In genomic region chr17:10699861-10700260, GRCh38 we compare ENCODE assay signal across 12 cellular contexts. TPM values are rescaled to one million over a fixed set of nuclear protein-coding genes. Genes with fewer than 3 reads are reported as not detected.
DNase-seq lines count a peak whose midpoint lies in the region; ATAC-seq and TF ChIP-seq lines count a peak whose summit lies in the region.
"Had no signal": no experiment of that assay in that cellular context is flagged by ENCODE, and none has a peak within 500 bp of the region (broad histone marks: within the 10 kb centered on the region; RNA-seq: fewer than 3 reads in every experiment).

No MANE protein-coding gene starts in this region.

- H3K27ac ChIP-seq in OCI-LY1 (ENCODE audit: low read depth, low read length, poor library complexity, severe bottlenecking) (peak overlapping the region; percentile 19), osteoblast (ENCODE audit: low read depth, low read length) (no peak overlapping the region), A673 (ENCODE audit: low read depth, low read length, poor library complexity, severe bottlenecking) (no peak overlapping the region)
- H3K27ac ChIP-seq: SJCRH30 had no signal

- TF ChIP-seq CTCF in OCI-LY1 (IDR thresholded peaks at IDR 0.05; ENCODE audit: low read length) = no peak
- no peak for TF ChIP-seq CTCF in cardiac fibroblast (IDR thresholded peaks at IDR 0.05; ENCODE audit: low read depth, low read length)
- no peak for TF ChIP-seq CTCF in osteoblast (IDR thresholded peaks at IDR 0.05; ENCODE audit: extremely low read depth, low read depth, low read length)
- TF ChIP-seq CTCF in A673 (conservative IDR thresholded peaks at IDR 0.05; ENCODE audit: low read depth, low read length) = no peak

- H3K9me3 Mint-ChIP-seq in activated CD4-positive, alpha-beta T cell treated with anti-CD3 and anti-CD28 coated beads for 36 hours (ENCODE audit: low read depth) = no peaks in the 10 kb centered on the region

- no peaks in the 10 kb centered on the region for H3F3A ChIP-seq in OCI-LY1 (ENCODE audit: insufficient read depth, low read length)

- H3K9me3 ChIP-seq in OCI-LY1 (ENCODE audit: low read length) = no peaks in the 10 kb centered on the region
- H3K9me3 ChIP-seq in osteoblast (ENCODE audit: low read depth, low read length) = no peaks in the 10 kb centered on the region
- no peaks in the 10 kb centered on the region for H3K9me3 ChIP-seq in A673 (ENCODE audit: low read depth, low read length, poor library complexity, severe bottlenecking)
- H3K9me3 ChIP-seq: SJCRH30 had no signal

- H3K4me3 ChIP-seq in OCI-LY1 (ENCODE audit: low read depth, low read length, poor library complexity, severe bottlenecking) = no peak overlapping the region
- H3K4me3 ChIP-seq in cardiac fibroblast (replicated peaks in 1 of 2; ENCODE audit: low read depth in 2 of 2, low read length in 2 of 2) = no peak overlapping the region
- H3K4me3 ChIP-seq in osteoblast (ENCODE audit: insufficient read depth, low read length) = no peak overlapping the region
- no peak overlapping the region for H3K4me3 ChIP-seq in A673 (ENCODE audit: low read depth, low read length, poor library complexity, severe bottlenecking)
- H3K4me3 ChIP-seq: SJCRH30 had no signal

- peaks cover 11% of the 10 kb centered on the region for H3K36me3 ChIP-seq in OCI-LY1 (ENCODE audit: insufficient read depth, low read length)
- H3K36me3 ChIP-seq in osteoblast (ENCODE audit: insufficient read depth, low read length) = peaks cover 8% of the 10 kb centered on the region
- H3K36me3 ChIP-seq in A673 (ENCODE audit: insufficient read depth, low read length, poor library complexity, severe bottlenecking) = peaks cover 8% of the 10 kb centered on the region

- no peak overlapping the region for H3K9ac ChIP-seq in OCI-LY1 (ENCODE audit: low read length)

- peak; percentile 12 for DNase-seq in activated CD4-positive, alpha-beta T cell treated with anti-CD3 and anti-CD28 coated beads for 36 hours
- DNase-seq in activated CD4-positive, alpha-beta T cell treated with anti-CD3 and anti-CD28 coated beads, Interleukin-2, amount 50 U/mL, for 4 hours = no peak
- DNase-seq in cardiac fibroblast (ENCODE audit: low read depth in 2 of 2) (peak; percentile 20 to 70), osteoblast (ENCODE audit: insufficient read length, low spot score, missing footprints) (peak; percentile 74), NCI-H510A treated with DMSO at 0.1 percent for 48 hours (lab: John Stamatoyannopoulos, UW) (no peak), A673 (ENCODE audit: low spot score) (no peak)
- DNase-seq in effector CD4-positive, alpha-beta T cell = no peak
- DNase-seq: 8988T, NCI-H1105, NCI-H82, SJCRH30 had no signal

- no peaks in the 10 kb centered on the region for H3K27me3 Mint-ChIP-seq in activated CD4-positive, alpha-beta T cell treated with anti-CD3 and anti-CD28 coated beads for 36 hours

- H3K4me2 ChIP-seq in OCI-LY1 (ENCODE audit: low read length) (no peak overlapping the region), osteoblast (ENCODE audit: insufficient read depth, low read length) (no peak overlapping the region)

- H3K4me3 Mint-ChIP-seq in activated CD4-positive, alpha-beta T cell treated with anti-CD3 and anti-CD28 coated beads for 36 hours = peak overlapping the region; percentile 91

- H3K4me1 ChIP-seq in OCI-LY1 (ENCODE audit: insufficient read depth, low read length, severe bottlenecking) (peaks cover 32% of the 10 kb centered on the region), osteoblast (ENCODE audit: insufficient read depth, low read length) (peaks cover 19% of the 10 kb centered on the region), A673 (ENCODE audit: insufficient read depth, low read length, poor library complexity, severe bottlenecking) (peaks cover 23% of the 10 kb centered on the region)

- POLR2A ChIA-PET in activated CD4-positive, alpha-beta T cell treated with anti-CD3 and anti-CD28 coated beads for 36 hours (lab: Charles Lee) = interaction anchor here (0.9 kb wide), 1 partner anchor 25 kb away, joined by 4 read pairs; no protein-coding TSS in a partner anchor
- POLR2A ChIA-PET in A673 (lab: Charles Lee; ENCODE audit: low non-redundant PET) = no interaction called here

- H3K79me2 ChIP-seq in OCI-LY1 (ENCODE audit: insufficient read depth, low read length) (peaks cover 33% of the 10 kb centered on the region), osteoblast (ENCODE audit: insufficient read depth, low read length) (peaks cover 58% of the 10 kb centered on the region)

- H2AFZ ChIP-seq in OCI-LY1 (ENCODE audit: low read length) (no peak overlapping the region), osteoblast (ENCODE audit: low read length) (no peak overlapping the region)

- H3K9me2 ChIP-seq in OCI-LY1 (ENCODE audit: low read depth, low read length) = no peaks in the 10 kb centered on the region

- no peak for ATAC-seq in activated CD4-positive, alpha-beta T cell treated with anti-CD3 and anti-CD28 coated beads for 36 hours

- H3K36me3 Mint-ChIP-seq in activated CD4-positive, alpha-beta T cell treated with anti-CD3 and anti-CD28 coated beads for 36 hours (ENCODE audit: low read depth) = peaks cover 36% of the 10 kb centered on the region

- peaks cover 62% of the 10 kb centered on the region for H3K4me1 Mint-ChIP-seq in activated CD4-positive, alpha-beta T cell treated with anti-CD3 and anti-CD28 coated beads for 36 hours

- no peaks in the 10 kb centered on the region for H3K27me3 ChIP-seq in OCI-LY1 (ENCODE audit: insufficient read depth, low read length)
- H3K27me3 ChIP-seq in osteoblast (ENCODE audit: insufficient read depth, low read length) = no peaks in the 10 kb centered on the region
- H3K27me3 ChIP-seq in A673 (replicated peaks; ENCODE audit: insufficient read depth, low read depth, low read length, poor library complexity) = no peaks in the 10 kb centered on the region
- H3K27me3 ChIP-seq: SJCRH30 had no signal

- CTCF ChIA-PET in activated CD4-positive, alpha-beta T cell treated with anti-CD3 and anti-CD28 coated beads for 36 hours (lab: Charles Lee) = interaction anchor here (0.7 to 1.2 kb wide), 3 partner anchors 11 to 1229 kb away, joined by 3 to 4 read pairs (median 3); no protein-coding TSS in a partner anchor
- CTCF ChIA-PET in A673 (lab: Charles Lee) = no interaction called here

- peak overlapping the region; percentile 94 for H3K27ac Mint-ChIP-seq in activated CD4-positive, alpha-beta T cell treated with anti-CD3 and anti-CD28 coated beads for 36 hours

- intact Hi-C loops in activated CD4-positive, alpha-beta T cell treated with anti-CD3 and anti-CD28 coated beads for 36 hours (cut with DNase I, micrococcal nuclease) = loop anchor here (1.0 to 5.0 kb wide), 4 partner anchors 29 to 1322 kb away; partner anchors contain the start of genes CFAP52 (in 1 of the 2), MAP2K4 (in 1 of the 2), STX8 (in 1 of the 2) and ZNF18 (in 1 of the 2)
- intact Hi-C loops in A673 (cut with micrococcal nuclease; ENCODE audit: unreplicated experiment) = no loop called here

- no TSS peak for BruUV-seq in A673 (replicated peaks; lab: Mats Ljungman, UMichigan)

- H4K20me1 ChIP-seq in OCI-LY1 (ENCODE audit: insufficient read depth, low read length) (no peaks in the 10 kb centered on the region), osteoblast (ENCODE audit: insufficient read depth, low read length) (no peaks in the 10 kb centered on the region)

RNA-seq across cellular contexts. Expression of gene ADPRM, which starts 2.5 kb away (rescaled TPM):
- total RNA-seq in activated CD4-positive, alpha-beta T cell treated with anti-CD3 and anti-CD28 coated beads for 36 hours = 10 to 100 TPM; 11.2 to 12.8 TPM
- total RNA-seq in osteoblast (17.4 and 22.1 TPM in 2 replicates), A673 (2021) (8.4 and 9.2 TPM in 2 replicates)

RNA-seq across cellular contexts. Expression of gene SCO1, which starts 2.5 kb away (rescaled TPM):
- 10 to 100 TPM; 39.7 to 42.3 TPM for total RNA-seq in activated CD4-positive, alpha-beta T cell treated with anti-CD3 and anti-CD28 coated beads for 36 hours
- 16.5 and 18.8 TPM in 2 replicates for total RNA-seq in osteoblast
- 42.2 and 43.2 TPM in 2 replicates for total RNA-seq in A673 (2021)

RNA-seq across cellular contexts. Expression of gene TMEM220, which starts 30.0 kb away (rescaled TPM):
- total RNA-seq in activated CD4-positive, alpha-beta T cell treated with anti-CD3 and anti-CD28 coated beads for 36 hours = 1 to 10 TPM; 1.1 to 2.1 TPM
- 3.2 and 3.3 TPM in 2 replicates for total RNA-seq in osteoblast
- total RNA-seq in A673 (2021) = 0.11 and 1.4 TPM in 2 replicates

RNA-seq across cellular contexts. Expression of gene MYH3, which starts 42.8 kb away (rescaled TPM):
- total RNA-seq in activated CD4-positive, alpha-beta T cell treated with anti-CD3 and anti-CD28 coated beads for 36 hours = 1 to 10 TPM; 3.3 to 3.5 TPM
- total RNA-seq in osteoblast (0.88 and 1.8 TPM in 2 replicates), A673 (2021) (2.1 and 3.2 TPM in 2 replicates)

Comparison
In these comparisons a context has a peak if more than half of its experiments do, and no peak if none do; other contexts are left out.
1. DNase-seq: peak in activated CD4-positive, alpha-beta T cell treated with anti-CD3 and anti-CD28 coated beads for 36 hours (single experiment), cardiac fibroblast (2 of 2) and osteoblast (single experiment); none in activated CD4-positive, alpha-beta T cell treated with anti-CD3 and anti-CD28 coated beads, Interleukin-2, amount 50 U/mL, for 4 hours (0 of 2), NCI-H510A treated with DMSO at 0.1 percent for 48 hours (single experiment), effector CD4-positive, alpha-beta T cell (single experiment) and A673 (single experiment).